ENCODE assay signal across 25 cellular contexts in genomic region chr13:105090244-105090643, GRCh38.
"Had no signal": no experiment of that assay in that cellular context is flagged by ENCODE, and none has a peak within 500 bp of the region (broad histone marks: within the 10 kb centered on the region; RNA-seq: fewer than 3 reads in every experiment).

No MANE protein-coding gene starts in this region.

- H3K27me3 ChIP-seq: breast epithelium, foreskin keratinocyte, upper lobe of right lung had no signal

- DNase-seq: activated B cell treated with CpG ODN at 0.5 μM for 24 hours; activated CD4-positive, alpha-beta T cell treated with anti-CD3 and anti-CD28 coated beads, Interleukin-2, amount 10 ng/mL, durations not matched to agents 7 days and 5 days; activated CD8-positive, alpha-beta T cell treated with anti-CD3 and anti-CD28 coated beads, Interleukin-2, amount 10 ng/mL, durations not matched to agents 7 days and 5 days; activated naive CD4-positive, alpha-beta T cell treated with anti-CD3 and anti-CD28 coated beads, Interleukin-2, amount 10 ng/mL, durations not matched to agents 7 days and 5 days; activated naive CD8-positive, alpha-beta T cell treated with anti-CD3 and anti-CD28 coated beads, Interleukin-2, amount 50 U/mL, for 24 hours; activated T-cell treated with anti-CD3 and anti-CD28 coated beads, Interleukin-2, amount 50 U/mL, for 4 hours; aorta; cerebellar nuclear complex; effector memory CD8-positive, alpha-beta T cell; foreskin keratinocyte; hippocampal formation; islet precursor cell; left ventricle myocardium inferior; mammary epithelial cell; midbrain; nephron progenitor cell; nucleus accumbens; retina; stimulated activated CD4-positive, alpha-beta T cell treated with anti-CD3 and anti-CD28 coated beads, Interleukin-12 subunit alpha, Interleukin-12 subunit beta, amount 100 ng/mL, for 4 hours; stimulated activated CD4-positive, alpha-beta T cell treated with anti-CD3 and anti-CD28 coated beads, Interleukin-1b, Interleukin-23, amount 100 ng/mL, for 48 hours; stimulated activated CD8-positive, alpha-beta memory T cell treated with anti-CD3 and anti-CD28 coated beads, Interleukin-4, amount 100 ng/mL, for 48 hours; stimulated activated naive CD4-positive, alpha-beta T cell; T-cell; upper lobe of right lung had no signal

- H3K27ac ChIP-seq: breast epithelium, foreskin keratinocyte, left ventricle myocardium inferior, upper lobe of right lung had no signal

- ATAC-seq: activated CD8-positive, alpha-beta T cell treated with anti-CD3 and anti-CD28 coated beads, Interleukin-2, amount 10 ng/mL, durations not matched to agents 7 days and 5 days; activated naive CD8-positive, alpha-beta T cell treated with anti-CD3 and anti-CD28 coated beads, Interleukin-2, amount 50 U/mL, for 24 hours; activated T-cell treated with anti-CD3 and anti-CD28 coated beads, Interleukin-2, amount 50 U/mL, for 4 hours; effector memory CD8-positive, alpha-beta T cell; foreskin keratinocyte; T-cell; upper lobe of right lung had no signal

- H3K4me3 ChIP-seq: breast epithelium, left ventricle myocardium inferior, upper lobe of right lung had no signal

- H3K36me3 ChIP-seq: breast epithelium, left ventricle myocardium inferior, upper lobe of right lung had no signal

- H3K4me1 ChIP-seq: breast epithelium, foreskin keratinocyte, left ventricle myocardium inferior, upper lobe of right lung had no signal

- H3K9me3 ChIP-seq: breast epithelium, left ventricle myocardium inferior, upper lobe of right lung had no signal
